In the genomic region with DNA sequence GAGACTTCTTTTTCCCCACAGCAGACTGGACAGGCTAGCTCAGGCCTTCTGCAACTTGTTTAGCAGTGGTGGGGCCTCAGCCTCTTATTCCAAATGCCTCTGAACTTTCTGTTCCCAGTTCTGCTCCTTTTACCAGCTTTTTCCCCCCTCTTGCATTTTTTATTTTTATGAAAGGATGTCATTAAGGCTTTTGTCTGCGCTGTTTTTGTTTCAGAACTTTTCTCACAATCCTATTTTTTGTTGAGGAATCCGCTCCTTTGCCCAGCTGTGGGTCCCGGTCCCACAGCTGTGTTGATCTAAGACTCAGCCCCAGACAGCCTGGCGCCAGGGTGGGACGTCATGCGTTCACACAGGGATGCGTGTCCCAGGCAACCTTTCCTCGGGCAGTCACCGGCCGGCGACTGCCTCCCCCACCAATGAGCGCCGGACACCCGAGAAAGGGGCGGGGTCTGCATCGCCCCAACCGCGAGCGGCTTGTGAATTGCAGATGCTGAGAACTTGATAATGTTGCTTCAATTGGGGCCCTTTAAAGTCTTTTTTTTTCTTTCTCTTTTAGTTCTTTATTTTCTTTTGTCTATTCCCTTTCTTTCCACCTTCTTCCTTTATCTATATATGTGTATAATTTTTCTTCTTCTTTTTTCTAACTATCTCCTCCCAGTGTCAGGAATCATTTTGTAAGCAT, we compare ENCODE assay signal across 8 cellular contexts. TPM values are rescaled to one million over a fixed set of nuclear protein-coding genes. Genes with fewer than 3 reads are reported as not detected.
A peak's percentile ranks its signal among the peaks of the same experiment; 100 is the strongest.
DNase-seq lines count a peak whose midpoint lies in the region; ATAC-seq, FAIRE-seq and TF ChIP-seq lines count a peak whose summit lies in the region.

No MANE protein-coding gene starts in this region.

- no peaks in the 10 kb centered on the region for H3K27me3 ChIP-seq in Peyer's patch
- no peaks in the 10 kb centered on the region for H3K27me3 ChIP-seq in skeletal muscle satellite cell (ENCODE audit: control insufficient read depth, insufficient read depth, low read length)

- TF ChIP-seq CTCF in Peyer's patch (IDR thresholded peaks at IDR 0.05), result peak in 1 of 6 experiments; percentile 3
- no peak for TF ChIP-seq CTCF in kidney (IDR thresholded peaks at IDR 0.05; ENCODE audit: borderline replicate concordance, extremely low read depth, insufficient read depth)

- no peak for ATAC-seq in GM19035 (IDR thresholded peaks at IDR 0.05; ENCODE audit: unreplicated experiment)
- no peak for ATAC-seq in GM18867 (IDR thresholded peaks at IDR 0.05; ENCODE audit: unreplicated experiment)

- DNase-seq in DMS53 treated with DMSO at 0.1 percent for 48 hours (lab: John Stamatoyannopoulos, UW; ENCODE audit: unreplicated experiment) (peak; percentile 97), LHCN-M2 (ENCODE audit: low read depth) (peak; percentile 99), Peyer's patch (peak; percentile 84 to 96 (median 94)), cerebellum (ENCODE audit: low spot score) (peak; percentile 38), kidney (peak; percentile 99)

- no peaks in the 10 kb centered on the region for H3K9me3 ChIP-seq in Peyer's patch
- no peaks in the 10 kb centered on the region for H3K9me3 ChIP-seq in kidney (ENCODE audit: control insufficient read depth in 1 of 2, low read length in 2 of 2)
- H3K9me3 ChIP-seq in skeletal muscle satellite cell (replicated peaks; ENCODE audit: low read length), result no peaks in the 10 kb centered on the region

- H3K4me3 ChIP-seq in Peyer's patch (no peak overlapping the region), kidney (ENCODE audit: low read length in 2 of 2) (peak overlapping the region; percentile 13 to 20), skeletal muscle satellite cell (ENCODE audit: low read length) (peak overlapping the region; percentile 27)

- peak in 1 of 2 donors; percentile 63 for TF ChIP-seq POLR2A in Peyer's patch (IDR thresholded peaks at IDR 0.05)

- H3K4me1 ChIP-seq in Peyer's patch, result peaks cover 0 to 55% (median 12%) of the 10 kb centered on the region in 4 donors
- H3K4me1 ChIP-seq in kidney (ENCODE audit: control insufficient read depth in 1 of 2, insufficient read depth in 1 of 2, low read depth in 1 of 2, low read length in 2 of 2), result peaks cover 4 to 14% of the 10 kb centered on the region in 2 donors
- peaks cover 49% of the 10 kb centered on the region for H3K4me1 ChIP-seq in skeletal muscle satellite cell (ENCODE audit: control insufficient read depth, insufficient read depth, low read length)

- H3K27ac ChIP-seq in Peyer's patch (peak overlapping the region; percentile 94 to 98 (median 98)), kidney (ENCODE audit: low read depth in 2 of 2, low read length in 2 of 2) (peak overlapping the region; percentile 91 to 95)

- peak overlapping the region; percentile 70 for H3K4me2 ChIP-seq in skeletal muscle satellite cell (ENCODE audit: low read length)

- H3K9ac ChIP-seq in kidney (ENCODE audit: low read length in 2 of 2) (peak overlapping the region; percentile 17 to 27), skeletal muscle satellite cell (ENCODE audit: low read depth, low read length) (peak overlapping the region; percentile 99)

- FAIRE-seq in kidney (lab: Jason Lieb, UNC), result peak; percentile 17

- H3K36me3 ChIP-seq in Peyer's patch (no peaks in the 10 kb centered on the region), kidney (ENCODE audit: control insufficient read depth in 1 of 2, insufficient read depth in 2 of 2, low read length in 2 of 2) (no peaks in the 10 kb centered on the region), skeletal muscle satellite cell (ENCODE audit: insufficient read depth, low read length) (peaks cover 19% of the 10 kb centered on the region)

- intact Hi-C loops in kidney (cut with DNase I), result no loop called here

RNA-seq across cellular contexts. Expression of gene ID3, which starts 3.0 kb away (rescaled TPM):
- 335 and 553 TPM in 2 replicates for total RNA-seq in LHCN-M2 (2014; rRNA removed)
- 331 TPM for polyA plus RNA-seq in LHCN-M2 (2012)
- total RNA-seq in Peyer's patch, result 100 to 1,000 TPM; 121 to 224 (median 167) TPM
- total RNA-seq in cerebellum, result 33.6 TPM
- 97.8 TPM for total RNA-seq in kidney
- 157 TPM for polyA plus RNA-seq in kidney (ENCODE audit: insufficient read depth, low read depth, low replicate concordance)
- total RNA-seq in skeletal muscle satellite cell (2012; rRNA removed), result 81.5 and 145 TPM in 2 replicates

RNA-seq across cellular contexts. Expression of gene E2F2, which starts 31.2 kb away (rescaled TPM):
- 6.2 and 6.6 TPM in 2 replicates for total RNA-seq in LHCN-M2 (2014; rRNA removed)
- 1.3 TPM for polyA plus RNA-seq in LHCN-M2 (2012)
- 10 to 100 TPM in 3 of 4 donors, 1 to 10 TPM in 1; 6.8 to 16.4 (median 13.6) TPM for total RNA-seq in Peyer's patch
- 3.1 TPM for total RNA-seq in cerebellum
- 0.50 TPM for total RNA-seq in kidney
- not detected for polyA plus RNA-seq in kidney (ENCODE audit: insufficient read depth, low read depth, low replicate concordance)
- 1.5 TPM in 2 replicates for total RNA-seq in skeletal muscle satellite cell (2012; rRNA removed)

Comparison
In these comparisons a context has a peak if more than half of its experiments do, and no peak if none do; other contexts are left out.
1. DNase-seq: peak in every context shown above with its lines; median percentile 99 in LHCN-M2; 99 in kidney; 97 in DMS53 treated with DMSO at 0.1 percent for 48 hours; 94 in Peyer's patch; 38 in cerebellum.
2. H3K4me3 ChIP-seq: peak in kidney (2 of 2) and skeletal muscle satellite cell (single experiment); none in Peyer's patch (0 of 4).